Comparison of ENCODE assay signal across 19 cellular contexts in the genomic region with DNA sequence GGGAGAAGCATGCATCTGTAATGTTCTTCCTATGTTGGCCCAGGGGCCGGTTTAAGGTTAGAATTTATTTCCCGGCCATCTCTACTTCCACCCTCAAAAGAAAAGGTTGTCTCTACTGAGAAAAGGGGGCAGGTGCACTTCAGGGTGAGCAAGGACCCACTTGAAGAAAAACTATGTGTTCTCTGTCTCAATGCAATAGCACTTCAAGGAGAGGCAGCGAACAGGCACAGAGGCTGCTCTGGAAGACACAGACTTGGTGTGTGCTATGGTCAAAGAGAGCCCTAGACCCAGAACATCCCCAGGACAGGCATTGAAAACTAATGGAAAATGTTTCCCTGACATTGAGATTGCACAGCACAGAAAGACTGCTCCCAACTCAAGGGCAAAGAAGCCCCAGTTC. TPM values are rescaled to one million over a fixed set of nuclear protein-coding genes. Genes with fewer than 3 reads are reported as not detected.
DNase-seq lines count a peak whose midpoint lies in the region; ATAC-seq and TF ChIP-seq lines count a peak whose summit lies in the region.
"Had no signal": no experiment of that assay in that cellular context is flagged by ENCODE, and none has a peak within 500 bp of the region (broad histone marks: within the 10 kb centered on the region; RNA-seq: fewer than 3 reads in every experiment).

No MANE protein-coding gene starts in this region.

- TF ChIP-seq CTCF in left lung (IDR thresholded peaks at IDR 0.05), result no peak
- TF ChIP-seq CTCF in upper lobe of right lung (IDR thresholded peaks at IDR 0.05), result no peak
- TF ChIP-seq CTCF in GM10266 (IDR thresholded peaks at IDR 0.05; ENCODE audit: control insufficient read depth, insufficient read depth, low read depth, missing control alignments), result no peak
- TF ChIP-seq CTCF in ascending aorta (IDR thresholded peaks at IDR 0.05), result no peak

- no peak overlapping the region for H3K4me3 Mint-ChIP-seq in stimulated activated memory B cell treated with anti-CD40 and anti-IgM and Interleukin-4, amounts not matched to agents 10 μg/mL and 1 μg/mL and 100 μg/mL, for 72 hours
- H3K4me3 Mint-ChIP-seq: B cell; CD4-positive, alpha-beta T cell; CD8-positive, alpha-beta T cell had no signal

- H3K9me3 ChIP-seq in left lung (no peaks in the 10 kb centered on the region), upper lobe of right lung (no peaks in the 10 kb centered on the region), ascending aorta (no peaks in the 10 kb centered on the region)
- H3K9me3 ChIP-seq: A549; BLaER1 treated with 17β-estradiol and CSF1 and Interleukin-3, amounts not matched to agents 10 nM and 100 nM; Caco-2 had no signal

- H3K4me1 ChIP-seq in left lung (no peaks in the 10 kb centered on the region), upper lobe of right lung (no peaks in the 10 kb centered on the region), ascending aorta (no peaks in the 10 kb centered on the region)
- H3K4me1 ChIP-seq: A549, Caco-2 had no signal

- no peaks in the 10 kb centered on the region for H3K27me3 Mint-ChIP-seq in stimulated activated memory B cell treated with anti-CD40 and anti-IgM and Interleukin-4, amounts not matched to agents 10 μg/mL and 1 μg/mL and 100 μg/mL, for 72 hours

- H3K27me3 ChIP-seq in left lung (no peaks in the 10 kb centered on the region), upper lobe of right lung (no peaks in the 10 kb centered on the region), ascending aorta (no peaks in the 10 kb centered on the region)
- H3K27me3 ChIP-seq: BLaER1 treated with 17β-estradiol and CSF1 and Interleukin-3, amounts not matched to agents 10 nM and 100 nM had no signal

- intact Hi-C loops in left lung (cut with DNase I), result no loop called here
- intact Hi-C loops in upper lobe of right lung (cut with DNase I), result no loop called here
- intact Hi-C loops in ascending aorta (cut with DNase I), result no loop called here

- H3K27ac Mint-ChIP-seq in stimulated activated memory B cell treated with anti-CD40 and anti-IgM and Interleukin-4, amounts not matched to agents 10 μg/mL and 1 μg/mL and 100 μg/mL, for 72 hours, result no peak overlapping the region
- H3K27ac Mint-ChIP-seq: B cell; CD4-positive, alpha-beta T cell; CD8-positive, alpha-beta T cell had no signal

- no peaks in the 10 kb centered on the region for H3K4me1 Mint-ChIP-seq in stimulated activated memory B cell treated with anti-CD40 and anti-IgM and Interleukin-4, amounts not matched to agents 10 μg/mL and 1 μg/mL and 100 μg/mL, for 72 hours
- H3K4me1 Mint-ChIP-seq: B cell had no signal

- H3K36me3 Mint-ChIP-seq in stimulated activated memory B cell treated with anti-CD40 and anti-IgM and Interleukin-4, amounts not matched to agents 10 μg/mL and 1 μg/mL and 100 μg/mL, for 72 hours, result no peaks in the 10 kb centered on the region
- H3K36me3 Mint-ChIP-seq: CD8-positive, alpha-beta T cell had no signal

- H3K9me3 Mint-ChIP-seq in stimulated activated memory B cell treated with anti-CD40 and anti-IgM and Interleukin-4, amounts not matched to agents 10 μg/mL and 1 μg/mL and 100 μg/mL, for 72 hours, result no peaks in the 10 kb centered on the region
- H3K9me3 Mint-ChIP-seq: CD4-positive, alpha-beta T cell; CD8-positive, alpha-beta T cell had no signal

- no peaks in the 10 kb centered on the region for H3K36me3 ChIP-seq in left lung
- H3K36me3 ChIP-seq in upper lobe of right lung, result no peaks in the 10 kb centered on the region
- H3K36me3 ChIP-seq in ascending aorta, result no peaks in the 10 kb centered on the region
- H3K36me3 ChIP-seq: BLaER1 treated with 17β-estradiol and CSF1 and Interleukin-3, amounts not matched to agents 10 nM and 100 nM had no signal

- H3K4me3 ChIP-seq in left lung (no peak overlapping the region), upper lobe of right lung (no peak overlapping the region), ascending aorta (no peak overlapping the region)
- H3K4me3 ChIP-seq: A549; BLaER1 treated with 17β-estradiol and CSF1 and Interleukin-3, amounts not matched to agents 10 nM and 100 nM; GM12878 had no signal

- ATAC-seq in left lung, result peak; percentile 73
- ATAC-seq in stimulated activated memory B cell treated with anti-CD40 and anti-IgM and Interleukin-4, amounts not matched to agents 10 μg/mL and 1 μg/mL and 100 μg/mL, for 72 hours, result peak; percentile 3
- ATAC-seq in upper lobe of right lung, result peak; percentile 52
- ATAC-seq: A549; CD8-positive, alpha-beta T cell; GM12878 had no signal

- H3K27ac ChIP-seq in left lung, result no peak overlapping the region
- no peak overlapping the region for H3K27ac ChIP-seq in upper lobe of right lung
- H3K27ac ChIP-seq in ascending aorta, result no peak overlapping the region
- H3K27ac ChIP-seq: 22Rv1; A549; BLaER1 treated with 17β-estradiol and CSF1 and Interleukin-3, amounts not matched to agents 10 nM and 100 nM; C4-2B had no signal

- no peak for DNase-seq in left lung
- DNase-seq in upper lobe of right lung, result no peak
- DNase-seq in GM10266 (ENCODE audit: extremely low spot score), result no peak
- DNase-seq in ascending aorta (ENCODE audit: low spot score in 2 of 2), result no peak
- DNase-seq: AML-193; Caco-2; Calu3; CD4-positive, alpha-beta T cell; CD8-positive, alpha-beta T cell; DMS79 treated with DMSO at 0.1 percent for 48 hours; GF-D8 had no signal

RNA-seq across cellular contexts. Expression of gene MINDY4B, which starts 7.6 kb away (rescaled TPM):
- total RNA-seq in left lung (not detected), upper lobe of right lung (not detected), ascending aorta (not detected)
- total RNA-seq: A172; B cell; Caco-2; Calu3; CD4-positive, alpha-beta T cell; CD8-positive, alpha-beta T cell; GM12878 had no signal

Comparison
In these comparisons a context has a peak if more than half of its experiments do, and no peak if none do; other contexts are left out.
1. ATAC-seq: peak in every context shown above with its lines; median percentile 73 in left lung; 52 in upper lobe of right lung; 3 in stimulated activated memory B cell treated with anti-CD40 and anti-IgM and Interleukin-4, amounts not matched to agents 10 μg/mL and 1 μg/mL and 100 μg/mL, for 72 hours.